ENCODE assay signal across 18 cellular contexts in genomic region chr15:70056091-70056680, GRCh38. TPM values are rescaled to one million over a fixed set of nuclear protein-coding genes. Genes with fewer than 3 reads are reported as not detected.
DNase-seq lines count a peak whose midpoint lies in the region; ATAC-seq, FAIRE-seq and TF ChIP-seq lines count a peak whose summit lies in the region.
"Had no signal": no experiment of that assay in that cellular context is flagged by ENCODE, and none has a peak within 500 bp of the region (broad histone marks: within the 10 kb centered on the region; RNA-seq: fewer than 3 reads in every experiment).

No MANE protein-coding gene starts in this region.

- dilution Hi-C loops in IMR-90 (cut with HindIII; ENCODE audit: low sequenced_read_pairs, unreplicated experiment) = no loop called here

- TF ChIP-seq RAD21 in IMR-90 (IDR thresholded peaks at IDR 0.05; ENCODE audit: low read length) = no peak

- no peaks in the 10 kb centered on the region for H3K27me3 ChIP-seq in IMR-90 (ENCODE audit: control insufficient read depth, insufficient read depth, low read length)

- H3K9ac ChIP-seq in IMR-90 (ENCODE audit: low read depth, low read length) (no peak overlapping the region), kidney (ENCODE audit: low read length in 2 of 2) (no peak overlapping the region)

- DNase-seq in IMR-90 = no peak
- peak; percentile 53 for DNase-seq in kidney
- DNase-seq in posterior vena cava (ENCODE audit: low spot score) = peak; percentile 67
- DNase-seq in GM12891 (ENCODE audit: insufficient read length, low spot score) = no peak
- DNase-seq in GF-D8 (lab: John Stamatoyannopoulos, UW) = no peak
- DNase-seq in NCI-H1092 (lab: John Stamatoyannopoulos, UW) = no peak
- DNase-seq: CD8-positive, alpha-beta T cell; DND-41; GDM1; NCI-H146; NCI-H2107; NCI-H345 had no signal

- H4K20me1 ChIP-seq in IMR-90 (ENCODE audit: insufficient read depth, low read length) = peaks cover 24% of the 10 kb centered on the region

- H2AFZ ChIP-seq in IMR-90 (replicated peaks; ENCODE audit: low read length, poor library complexity) = peak overlapping the region; percentile 40

- H3K4ac ChIP-seq in IMR-90 (ENCODE audit: low read depth, low read length) = no peak overlapping the region

- H3K56ac ChIP-seq in IMR-90 (ENCODE audit: extremely low read depth, insufficient read depth, low read length) = no peak overlapping the region

- WGBS in IMR-90 (ENCODE audit: extremely low coverage in 2 of 2, insufficient read length in 1 of 2), 2 experiments = 83% methylated on average over 1 of the region's 9 CpGs; no CpG with 5 or more reads in 1 of the 2 experiments

- intact Hi-C loops in IMR-90 (cut with micrococcal nuclease) = no loop called here
- intact Hi-C loops in kidney (cut with DNase I) = no loop called here
- intact Hi-C loops in posterior vena cava (cut with DNase I) = no loop called here

- H3K23ac ChIP-seq in IMR-90 (ENCODE audit: low read depth, low read length) = no peak overlapping the region

- H3K14ac ChIP-seq in IMR-90 (replicated peaks; ENCODE audit: low read depth, low read length) = no peak overlapping the region

- H3K27ac ChIP-seq in 22Rv1 = peak overlapping the region; percentile 18; the same call in 1 of the 2 replicates
- no peak overlapping the region for H3K27ac ChIP-seq in IMR-90 (ENCODE audit: insufficient read depth, low read length)
- no peak overlapping the region for H3K27ac ChIP-seq in kidney (ENCODE audit: low read depth in 2 of 2, low read length in 2 of 2)

- H3K4me1 ChIP-seq in IMR-90 (ENCODE audit: control insufficient read depth, insufficient read depth, low read length) = no peaks in the 10 kb centered on the region
- peaks cover 10 to 12% of the 10 kb centered on the region in 2 donors for H3K4me1 ChIP-seq in kidney (ENCODE audit: control insufficient read depth in 1 of 2, insufficient read depth in 1 of 2, low read depth in 1 of 2, low read length in 2 of 2)

- in situ Hi-C loops in IMR-90 (cut with MboI; ENCODE audit: low sequenced_read_pairs) = no loop called here

- H3K79me1 ChIP-seq in IMR-90 (ENCODE audit: low read depth in 1 of 2, low read length in 2 of 2) = peaks cover 5 to 9% of the 10 kb centered on the region in 2 experiments

- H2BK20ac ChIP-seq in IMR-90 (ENCODE audit: low read depth, low read length) = no peak overlapping the region

- no peak overlapping the region for H4K91ac ChIP-seq in IMR-90 (ENCODE audit: insufficient read depth, low read depth, low read length)

- H3K9me1 ChIP-seq in IMR-90 (ENCODE audit: insufficient read depth, low read length) = peaks cover 9% of the 10 kb centered on the region; the same call in 1 of the 2 replicates

- H3K36me3 ChIP-seq in IMR-90 (ENCODE audit: control insufficient read depth, insufficient read depth, low read length) (peaks cover 90% of the 10 kb centered on the region), kidney (ENCODE audit: control insufficient read depth in 1 of 2, insufficient read depth in 2 of 2, low read length in 2 of 2) (peaks cover 60 to 77% of the 10 kb centered on the region in 2 donors)

- no peak overlapping the region for H2AK9ac ChIP-seq in IMR-90 (replicated peaks; ENCODE audit: low read depth, low read length, poor library complexity)

- H4K5ac ChIP-seq in IMR-90 (ENCODE audit: low read depth, low read length) = no peak overlapping the region

- POLR2A ChIA-PET in IMR-90 (lab: Charles Lee; ENCODE audit: unreplicated experiment) = no interaction called here

- TF ChIP-seq POLR2A in IMR-90 (IDR thresholded peaks at IDR 0.05; ENCODE audit: low read depth, low read length) (no peak), GM12891 (IDR thresholded peaks at IDR 0.05; ENCODE audit: low read depth, low read length) (no peak)

- BruUV-seq in IMR-90 (replicated peaks; lab: Mats Ljungman, UMichigan) = no TSS peak

- no peak overlapping the region for H3K4me3 ChIP-seq in IMR-90 (ENCODE audit: insufficient read depth, low read depth, low read length)
- H3K4me3 ChIP-seq in kidney (ENCODE audit: low read length in 2 of 2) = no peak overlapping the region
- H3K4me3 ChIP-seq: K562 had no signal

- H4K8ac ChIP-seq in IMR-90 (ENCODE audit: low read depth in 2 of 2, low read length in 2 of 2) = no peak overlapping the region

- TF ChIP-seq CTCF in 22Rv1 (IDR thresholded peaks at IDR 0.05) (no peak), IMR-90 (conservative IDR thresholded peaks at IDR 0.05; ENCODE audit: low read depth, low read length) (no peak), kidney (IDR thresholded peaks at IDR 0.05; ENCODE audit: borderline replicate concordance, extremely low read depth, insufficient read depth) (no peak)

- no peak overlapping the region for H2AK5ac ChIP-seq in IMR-90 (ENCODE audit: low read depth, low read length)

- H3K18ac ChIP-seq in IMR-90 (ENCODE audit: low read depth, low read length) = no peak overlapping the region

- ATAC-seq in IMR-90 (ENCODE audit: low read depth) (no peak), HG03342 (IDR thresholded peaks at IDR 0.05; ENCODE audit: unreplicated experiment) (no peak)
- ATAC-seq: CD8-positive, alpha-beta T cell; Right ventricle myocardium inferior had no signal

- H3K9me3 ChIP-seq in IMR-90 (ENCODE audit: control insufficient read depth, insufficient read depth, low read length) = no peaks in the 10 kb centered on the region
- H3K9me3 ChIP-seq in kidney (ENCODE audit: control insufficient read depth in 1 of 2, low read length in 2 of 2) = no peaks in the 10 kb centered on the region

- H2BK15ac ChIP-seq in IMR-90 (ENCODE audit: low read depth, low read length) = no peak overlapping the region

- no peak overlapping the region for H2BK5ac ChIP-seq in IMR-90 (ENCODE audit: low read depth, low read length, poor library complexity, severe bottlenecking)

- no peak for FAIRE-seq in kidney (lab: Jason Lieb, UNC)
- FAIRE-seq in GM12891 (lab: Jason Lieb, UNC) = no peak
- FAIRE-seq: H1, HTR-8/SVneo, K562 had no signal

- no peak overlapping the region for H3K4me2 ChIP-seq in IMR-90 (ENCODE audit: low read depth, low read length)

- CTCF ChIA-PET in IMR-90 (lab: Yijun Ruan, JAX) = no interaction called here

- no peak overlapping the region for H2BK120ac ChIP-seq in IMR-90 (ENCODE audit: low read depth, low read length)

TF ChIP-seq in IMR-90, 13 proteins besides CTCF, POLR2A, EP300 and RAD21:
- no peak for TF ChIP-seq CEBPB (IDR thresholded peaks at IDR 0.05; ENCODE audit: low read depth, low read length)
- TF ChIP-seq SMC3 (IDR thresholded peaks at IDR 0.05; ENCODE audit: low read depth, low read length) = no peak
- no peak for TF ChIP-seq ELK1 (IDR thresholded peaks at IDR 0.05; ENCODE audit: borderline replicate concordance, low read depth, low read length)
- no peak for TF ChIP-seq RFX5 (IDR thresholded peaks at IDR 0.05; ENCODE audit: low read depth, low read length)
- TF ChIP-seq MXI1 (IDR thresholded peaks at IDR 0.05; ENCODE audit: borderline replicate concordance, low read depth, low read length) = no peak
- no peak for TF ChIP-seq RCOR1 (IDR thresholded peaks at IDR 0.05; ENCODE audit: insufficient replicate concordance, low read length)
- TF ChIP-seq MAFK (IDR thresholded peaks at IDR 0.05; ENCODE audit: low read depth, low read length) = no peak

TF ChIP-seq in GM12891, 5 proteins besides CTCF, POLR2A, EP300 and RAD21:
- no peak for TF ChIP-seq SPI1 (IDR thresholded peaks at IDR 0.05; ENCODE audit: low read depth, low read length)
- no peak for TF ChIP-seq PAX5 (IDR thresholded peaks at IDR 0.05; ENCODE audit: insufficient read depth, low read length, severe bottlenecking)
- TF ChIP-seq POLR2AphosphoS5 (IDR thresholded peaks at IDR 0.05; ENCODE audit: low read depth, low read length) = no peak
- no peak for TF ChIP-seq POU2F2 (IDR thresholded peaks at IDR 0.05; ENCODE audit: low read depth, low read length)
- no peak for TF ChIP-seq TAF1 (IDR thresholded peaks at IDR 0.05; ENCODE audit: low read depth, low read length)

RNA-seq across cellular contexts. Expression of gene TLE3, which starts 41.5 kb away (rescaled TPM):
- total RNA-seq in IMR-90 (2012; rRNA removed) (5.6 and 6.5 TPM in 2 replicates), kidney (71.7 TPM), posterior vena cava (10 to 100 TPM; 45.5 to 50.9 TPM)
- polyA plus RNA-seq in IMR-90 (2012; rRNA removed) (15.2 and 16.3 TPM in 2 replicates), kidney (ENCODE audit: insufficient read depth, low read depth, low replicate concordance) (10.3 TPM)
- polyA plus RNA-seq in IMR-90 (2012; cell fraction: cytosol; rRNA removed) = 15.9 and 20.8 TPM in 2 replicates
- polyA plus RNA-seq in IMR-90 (2012; cell fraction: nucleus; rRNA removed; ENCODE audit: low replicate concordance) = 43.1 and 63.1 TPM in 2 replicates
- polyA plus RNA-seq in GM12891 (2012; ENCODE audit: low read depth, missing spikeins) = 18.6 TPM

Comparison
In these comparisons a context has a peak if more than half of its experiments do, and no peak if none do; other contexts are left out.
1. DNase-seq: peak in kidney (single experiment) and posterior vena cava (single experiment); none in IMR-90 (single experiment), GM12891 (single experiment), GF-D8 (single experiment) and NCI-H1092 (single experiment).